ENCODE assay signal across 1 cellular context in the genomic region with DNA sequence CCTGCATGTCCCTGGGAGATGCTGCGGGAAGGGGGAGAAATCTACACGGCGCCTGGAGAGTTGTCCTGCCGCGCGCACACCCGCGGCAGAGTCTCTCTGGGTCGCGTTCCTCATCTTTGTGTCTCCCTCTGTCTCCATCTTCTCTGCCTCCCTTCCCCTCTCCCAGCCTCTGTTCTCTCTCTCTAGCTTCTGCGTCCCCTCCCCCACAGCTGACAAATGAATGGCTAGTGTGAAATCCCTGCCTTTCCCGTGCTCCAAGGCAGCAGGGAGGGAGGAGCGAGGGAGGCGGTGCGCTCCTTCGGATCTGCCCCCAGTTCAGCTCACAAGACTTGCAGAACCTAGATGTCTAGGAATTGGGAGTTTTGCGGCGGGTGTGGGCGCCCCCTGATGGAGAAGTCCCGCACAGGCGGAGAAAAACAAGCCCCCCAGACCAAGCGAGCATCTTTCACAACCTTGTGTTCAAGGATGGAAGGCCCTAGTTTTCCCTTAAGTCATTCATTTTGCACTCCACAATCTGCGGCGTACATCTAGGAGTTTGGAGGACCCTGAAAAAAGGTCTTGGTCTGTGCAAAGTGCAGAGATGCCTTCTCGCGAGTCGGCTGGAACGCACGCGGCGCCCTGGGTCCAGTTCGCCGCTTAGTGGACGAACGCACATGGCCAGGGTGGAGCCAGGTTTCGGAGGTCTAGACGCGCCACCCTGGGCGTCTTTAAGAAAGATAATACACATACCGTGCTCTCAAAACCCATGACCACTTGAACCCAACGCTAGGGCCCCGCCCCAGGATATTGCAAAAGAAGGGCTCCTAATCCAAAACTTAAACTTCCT.
TF ChIP-seq lines count a peak whose summit lies in the region.

No MANE protein-coding gene starts in this region.

TF ChIP-seq in K562, 482 proteins besides CTCF, POLR2A, EP300 and RAD21 (continued from another document and continues in another):
- TF ChIP-seq KDM2B (CRISPR knock-in tag; IDR thresholded peaks at IDR 0.05) = peak; percentile 21; the same call in 1 of the 2 replicates
- TF ChIP-seq, protein P1, sequence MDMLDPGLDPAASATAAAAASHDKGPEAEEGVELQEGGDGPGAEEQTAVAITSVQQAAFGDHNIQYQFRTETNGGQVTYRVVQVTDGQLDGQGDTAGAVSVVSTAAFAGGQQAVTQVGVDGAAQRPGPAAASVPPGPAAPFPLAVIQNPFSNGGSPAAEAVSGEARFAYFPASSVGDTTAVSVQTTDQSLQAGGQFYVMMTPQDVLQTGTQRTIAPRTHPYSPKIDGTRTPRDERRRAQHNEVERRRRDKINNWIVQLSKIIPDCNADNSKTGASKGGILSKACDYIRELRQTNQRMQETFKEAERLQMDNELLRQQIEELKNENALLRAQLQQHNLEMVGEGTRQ (CRISPR knock-in tag; IDR thresholded peaks at IDR 0.05) = no peak
- TF ChIP-seq, protein P2, sequence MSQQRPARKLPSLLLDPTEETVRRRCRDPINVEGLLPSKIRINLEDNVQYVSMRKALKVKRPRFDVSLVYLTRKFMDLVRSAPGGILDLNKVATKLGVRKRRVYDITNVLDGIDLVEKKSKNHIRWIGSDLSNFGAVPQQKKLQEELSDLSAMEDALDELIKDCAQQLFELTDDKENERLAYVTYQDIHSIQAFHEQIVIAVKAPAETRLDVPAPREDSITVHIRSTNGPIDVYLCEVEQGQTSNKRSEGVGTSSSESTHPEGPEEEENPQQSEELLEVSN (IDR thresholded peaks at IDR 0.05; ENCODE audit: borderline replicate concordance in 1 of 2, extremely low read depth in 1 of 2, insufficient read depth in 1 of 2, insufficient read length in 1 of 2, low read depth in 1 of 2, low read length in 1 of 2, poor library complexity in 1 of 2, severe bottlenecking in 1 of 2) = peak in 1 of 2 experiments; percentile 73
- TF ChIP-seq XRCC5 (IDR thresholded peaks at IDR 0.05; ENCODE audit: low read depth, low read length) = peak; percentile 60; the same call in 1 of the 2 replicates
- TF ChIP-seq FOXK2 (conservative IDR thresholded peaks at IDR 0.05 in 1 of 2, IDR thresholded peaks at IDR 0.05 in 1 of 2; ENCODE audit: low read depth in 2 of 2) = peak; percentile 48 to 65; a peak in 3 of 4 replicates
- no peak for TF ChIP-seq NEUROD1 (IDR thresholded peaks at IDR 0.05; ENCODE audit: borderline replicate concordance, low read depth, low read length, partially characterized antibody)
- peak; percentile 44; the same call in 1 of the 2 replicates for TF ChIP-seq CHD2 (IDR thresholded peaks at IDR 0.05; ENCODE audit: low read depth, low read length)
- TF ChIP-seq MAFK (IDR thresholded peaks at IDR 0.05; ENCODE audit: low read length) = no peak
- TF ChIP-seq MYBL2 (IDR thresholded peaks at IDR 0.05; ENCODE audit: low read depth) = 0 out of 2 replicates have a peak, but pooled peaks have one; percentile 18
- TF ChIP-seq MYBL2 (CRISPR knock-in tag; IDR thresholded peaks at IDR 0.05; ENCODE audit: borderline replicate concordance) = no peak
- peak in 1 of 2 experiments; percentile 71; a peak in 2 of 4 replicates for TF ChIP-seq SRF (CRISPR knock-in tag; IDR thresholded peaks at IDR 0.05)
- TF ChIP-seq RNF2 (IDR thresholded peaks at IDR 0.05) = peak; percentile 8; the same call in 1 of the 2 replicates
- TF ChIP-seq, protein P3, sequence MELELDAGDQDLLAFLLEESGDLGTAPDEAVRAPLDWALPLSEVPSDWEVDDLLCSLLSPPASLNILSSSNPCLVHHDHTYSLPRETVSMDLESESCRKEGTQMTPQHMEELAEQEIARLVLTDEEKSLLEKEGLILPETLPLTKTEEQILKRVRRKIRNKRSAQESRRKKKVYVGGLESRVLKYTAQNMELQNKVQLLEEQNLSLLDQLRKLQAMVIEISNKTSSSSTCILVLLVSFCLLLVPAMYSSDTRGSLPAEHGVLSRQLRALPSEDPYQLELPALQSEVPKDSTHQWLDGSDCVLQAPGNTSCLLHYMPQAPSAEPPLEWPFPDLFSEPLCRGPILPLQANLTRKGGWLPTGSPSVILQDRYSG (tag; conservative IDR thresholded peaks at IDR 0.05; ENCODE audit: low read depth) = no peak
- TF ChIP-seq ZNF589 (CRISPR knock-in tag; IDR thresholded peaks at IDR 0.05; ENCODE audit: low read depth) = no peak
- TF ChIP-seq MED1 (CRISPR knock-in tag; IDR thresholded peaks at IDR 0.05; ENCODE audit: borderline replicate concordance) = no peak
- TF ChIP-seq RFX7 (CRISPR knock-in tag; IDR thresholded peaks at IDR 0.05) = no peak
- TF ChIP-seq ZNF121 (CRISPR knock-in tag; conservative IDR thresholded peaks at IDR 0.05) = no peak
- TF ChIP-seq, protein P4, sequence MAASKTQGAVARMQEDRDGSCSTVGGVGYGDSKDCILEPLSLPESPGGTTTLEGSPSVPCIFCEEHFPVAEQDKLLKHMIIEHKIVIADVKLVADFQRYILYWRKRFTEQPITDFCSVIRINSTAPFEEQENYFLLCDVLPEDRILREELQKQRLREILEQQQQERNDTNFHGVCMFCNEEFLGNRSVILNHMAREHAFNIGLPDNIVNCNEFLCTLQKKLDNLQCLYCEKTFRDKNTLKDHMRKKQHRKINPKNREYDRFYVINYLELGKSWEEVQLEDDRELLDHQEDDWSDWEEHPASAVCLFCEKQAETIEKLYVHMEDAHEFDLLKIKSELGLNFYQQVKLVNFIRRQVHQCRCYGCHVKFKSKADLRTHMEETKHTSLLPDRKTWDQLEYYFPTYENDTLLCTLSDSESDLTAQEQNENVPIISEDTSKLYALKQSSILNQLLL (CRISPR knock-in tag; IDR thresholded peaks at IDR 0.05; ENCODE audit: borderline replicate concordance) = no peak
- TF ChIP-seq PHF8 (IDR thresholded peaks at IDR 0.05; ENCODE audit: borderline replicate concordance, low read length) = peak; percentile 17; the same call in 1 of the 2 replicates
- TF ChIP-seq CREB1 (IDR thresholded peaks at IDR 0.05) = no peak
- peak; percentile 38; the same call in 1 of the 2 replicates for TF ChIP-seq CREB1 (CRISPR knock-in tag; IDR thresholded peaks at IDR 0.05)
- TF ChIP-seq MCM3 (IDR thresholded peaks at IDR 0.05) = no peak
- peak; percentile 8 for TF ChIP-seq KDM5B (IDR thresholded peaks at IDR 0.05; ENCODE audit: insufficient replicate concordance, low read depth, low read length)
- TF ChIP-seq, protein P5, sequence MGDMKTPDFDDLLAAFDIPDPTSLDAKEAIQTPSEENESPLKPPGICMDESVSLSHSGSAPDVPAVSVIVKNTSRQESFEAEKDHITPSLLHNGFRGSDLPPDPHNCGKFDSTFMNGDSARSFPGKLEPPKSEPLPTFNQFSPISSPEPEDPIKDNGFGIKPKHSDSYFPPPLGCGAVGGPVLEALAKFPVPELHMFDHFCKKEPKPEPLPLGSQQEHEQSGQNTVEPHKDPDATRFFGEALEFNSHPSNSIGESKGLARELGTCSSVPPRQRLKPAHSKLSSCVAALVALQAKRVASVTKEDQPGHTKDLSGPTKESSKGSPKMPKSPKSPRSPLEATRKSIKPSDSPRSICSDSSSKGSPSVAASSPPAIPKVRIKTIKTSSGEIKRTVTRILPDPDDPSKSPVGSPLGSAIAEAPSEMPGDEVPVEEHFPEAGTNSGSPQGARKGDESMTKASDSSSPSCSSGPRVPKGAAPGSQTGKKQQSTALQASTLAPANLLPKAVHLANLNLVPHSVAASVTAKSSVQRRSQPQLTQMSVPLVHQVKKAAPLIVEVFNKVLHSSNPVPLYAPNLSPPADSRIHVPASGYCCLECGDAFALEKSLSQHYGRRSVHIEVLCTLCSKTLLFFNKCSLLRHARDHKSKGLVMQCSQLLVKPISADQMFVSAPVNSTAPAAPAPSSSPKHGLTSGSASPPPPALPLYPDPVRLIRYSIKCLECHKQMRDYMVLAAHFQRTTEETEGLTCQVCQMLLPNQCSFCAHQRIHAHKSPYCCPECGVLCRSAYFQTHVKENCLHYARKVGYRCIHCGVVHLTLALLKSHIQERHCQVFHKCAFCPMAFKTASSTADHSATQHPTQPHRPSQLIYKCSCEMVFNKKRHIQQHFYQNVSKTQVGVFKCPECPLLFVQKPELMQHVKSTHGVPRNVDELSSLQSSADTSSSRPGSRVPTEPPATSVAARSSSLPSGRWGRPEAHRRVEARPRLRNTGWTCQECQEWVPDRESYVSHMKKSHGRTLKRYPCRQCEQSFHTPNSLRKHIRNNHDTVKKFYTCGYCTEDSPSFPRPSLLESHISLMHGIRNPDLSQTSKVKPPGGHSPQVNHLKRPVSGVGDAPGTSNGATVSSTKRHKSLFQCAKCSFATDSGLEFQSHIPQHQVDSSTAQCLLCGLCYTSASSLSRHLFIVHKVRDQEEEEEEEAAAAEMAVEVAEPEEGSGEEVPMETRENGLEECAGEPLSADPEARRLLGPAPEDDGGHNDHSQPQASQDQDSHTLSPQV (IDR thresholded peaks at IDR 0.05) = no peak
- no peak for TF ChIP-seq NFRKB (IDR thresholded peaks at IDR 0.05; ENCODE audit: low read depth)
- TF ChIP-seq ELF2 (CRISPR knock-in tag; IDR thresholded peaks at IDR 0.05) = no peak
- TF ChIP-seq, protein P6, sequence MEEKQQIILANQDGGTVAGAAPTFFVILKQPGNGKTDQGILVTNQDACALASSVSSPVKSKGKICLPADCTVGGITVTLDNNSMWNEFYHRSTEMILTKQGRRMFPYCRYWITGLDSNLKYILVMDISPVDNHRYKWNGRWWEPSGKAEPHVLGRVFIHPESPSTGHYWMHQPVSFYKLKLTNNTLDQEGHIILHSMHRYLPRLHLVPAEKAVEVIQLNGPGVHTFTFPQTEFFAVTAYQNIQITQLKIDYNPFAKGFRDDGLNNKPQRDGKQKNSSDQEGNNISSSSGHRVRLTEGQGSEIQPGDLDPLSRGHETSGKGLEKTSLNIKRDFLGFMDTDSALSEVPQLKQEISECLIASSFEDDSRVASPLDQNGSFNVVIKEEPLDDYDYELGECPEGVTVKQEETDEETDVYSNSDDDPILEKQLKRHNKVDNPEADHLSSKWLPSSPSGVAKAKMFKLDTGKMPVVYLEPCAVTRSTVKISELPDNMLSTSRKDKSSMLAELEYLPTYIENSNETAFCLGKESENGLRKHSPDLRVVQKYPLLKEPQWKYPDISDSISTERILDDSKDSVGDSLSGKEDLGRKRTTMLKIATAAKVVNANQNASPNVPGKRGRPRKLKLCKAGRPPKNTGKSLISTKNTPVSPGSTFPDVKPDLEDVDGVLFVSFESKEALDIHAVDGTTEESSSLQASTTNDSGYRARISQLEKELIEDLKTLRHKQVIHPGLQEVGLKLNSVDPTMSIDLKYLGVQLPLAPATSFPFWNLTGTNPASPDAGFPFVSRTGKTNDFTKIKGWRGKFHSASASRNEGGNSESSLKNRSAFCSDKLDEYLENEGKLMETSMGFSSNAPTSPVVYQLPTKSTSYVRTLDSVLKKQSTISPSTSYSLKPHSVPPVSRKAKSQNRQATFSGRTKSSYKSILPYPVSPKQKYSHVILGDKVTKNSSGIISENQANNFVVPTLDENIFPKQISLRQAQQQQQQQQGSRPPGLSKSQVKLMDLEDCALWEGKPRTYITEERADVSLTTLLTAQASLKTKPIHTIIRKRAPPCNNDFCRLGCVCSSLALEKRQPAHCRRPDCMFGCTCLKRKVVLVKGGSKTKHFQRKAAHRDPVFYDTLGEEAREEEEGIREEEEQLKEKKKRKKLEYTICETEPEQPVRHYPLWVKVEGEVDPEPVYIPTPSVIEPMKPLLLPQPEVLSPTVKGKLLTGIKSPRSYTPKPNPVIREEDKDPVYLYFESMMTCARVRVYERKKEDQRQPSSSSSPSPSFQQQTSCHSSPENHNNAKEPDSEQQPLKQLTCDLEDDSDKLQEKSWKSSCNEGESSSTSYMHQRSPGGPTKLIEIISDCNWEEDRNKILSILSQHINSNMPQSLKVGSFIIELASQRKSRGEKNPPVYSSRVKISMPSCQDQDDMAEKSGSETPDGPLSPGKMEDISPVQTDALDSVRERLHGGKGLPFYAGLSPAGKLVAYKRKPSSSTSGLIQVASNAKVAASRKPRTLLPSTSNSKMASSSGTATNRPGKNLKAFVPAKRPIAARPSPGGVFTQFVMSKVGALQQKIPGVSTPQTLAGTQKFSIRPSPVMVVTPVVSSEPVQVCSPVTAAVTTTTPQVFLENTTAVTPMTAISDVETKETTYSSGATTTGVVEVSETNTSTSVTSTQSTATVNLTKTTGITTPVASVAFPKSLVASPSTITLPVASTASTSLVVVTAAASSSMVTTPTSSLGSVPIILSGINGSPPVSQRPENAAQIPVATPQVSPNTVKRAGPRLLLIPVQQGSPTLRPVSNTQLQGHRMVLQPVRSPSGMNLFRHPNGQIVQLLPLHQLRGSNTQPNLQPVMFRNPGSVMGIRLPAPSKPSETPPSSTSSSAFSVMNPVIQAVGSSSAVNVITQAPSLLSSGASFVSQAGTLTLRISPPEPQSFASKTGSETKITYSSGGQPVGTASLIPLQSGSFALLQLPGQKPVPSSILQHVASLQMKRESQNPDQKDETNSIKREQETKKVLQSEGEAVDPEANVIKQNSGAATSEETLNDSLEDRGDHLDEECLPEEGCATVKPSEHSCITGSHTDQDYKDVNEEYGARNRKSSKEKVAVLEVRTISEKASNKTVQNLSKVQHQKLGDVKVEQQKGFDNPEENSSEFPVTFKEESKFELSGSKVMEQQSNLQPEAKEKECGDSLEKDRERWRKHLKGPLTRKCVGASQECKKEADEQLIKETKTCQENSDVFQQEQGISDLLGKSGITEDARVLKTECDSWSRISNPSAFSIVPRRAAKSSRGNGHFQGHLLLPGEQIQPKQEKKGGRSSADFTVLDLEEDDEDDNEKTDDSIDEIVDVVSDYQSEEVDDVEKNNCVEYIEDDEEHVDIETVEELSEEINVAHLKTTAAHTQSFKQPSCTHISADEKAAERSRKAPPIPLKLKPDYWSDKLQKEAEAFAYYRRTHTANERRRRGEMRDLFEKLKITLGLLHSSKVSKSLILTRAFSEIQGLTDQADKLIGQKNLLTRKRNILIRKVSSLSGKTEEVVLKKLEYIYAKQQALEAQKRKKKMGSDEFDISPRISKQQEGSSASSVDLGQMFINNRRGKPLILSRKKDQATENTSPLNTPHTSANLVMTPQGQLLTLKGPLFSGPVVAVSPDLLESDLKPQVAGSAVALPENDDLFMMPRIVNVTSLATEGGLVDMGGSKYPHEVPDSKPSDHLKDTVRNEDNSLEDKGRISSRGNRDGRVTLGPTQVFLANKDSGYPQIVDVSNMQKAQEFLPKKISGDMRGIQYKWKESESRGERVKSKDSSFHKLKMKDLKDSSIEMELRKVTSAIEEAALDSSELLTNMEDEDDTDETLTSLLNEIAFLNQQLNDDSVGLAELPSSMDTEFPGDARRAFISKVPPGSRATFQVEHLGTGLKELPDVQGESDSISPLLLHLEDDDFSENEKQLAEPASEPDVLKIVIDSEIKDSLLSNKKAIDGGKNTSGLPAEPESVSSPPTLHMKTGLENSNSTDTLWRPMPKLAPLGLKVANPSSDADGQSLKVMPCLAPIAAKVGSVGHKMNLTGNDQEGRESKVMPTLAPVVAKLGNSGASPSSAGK (IDR thresholded peaks at IDR 0.05) = peak; percentile 70
- TF ChIP-seq POLR3A (IDR thresholded peaks at IDR 0.05; ENCODE audit: borderline replicate concordance, extremely low read depth, insufficient read depth, insufficient read length) = no peak
- TF ChIP-seq, protein P7, sequence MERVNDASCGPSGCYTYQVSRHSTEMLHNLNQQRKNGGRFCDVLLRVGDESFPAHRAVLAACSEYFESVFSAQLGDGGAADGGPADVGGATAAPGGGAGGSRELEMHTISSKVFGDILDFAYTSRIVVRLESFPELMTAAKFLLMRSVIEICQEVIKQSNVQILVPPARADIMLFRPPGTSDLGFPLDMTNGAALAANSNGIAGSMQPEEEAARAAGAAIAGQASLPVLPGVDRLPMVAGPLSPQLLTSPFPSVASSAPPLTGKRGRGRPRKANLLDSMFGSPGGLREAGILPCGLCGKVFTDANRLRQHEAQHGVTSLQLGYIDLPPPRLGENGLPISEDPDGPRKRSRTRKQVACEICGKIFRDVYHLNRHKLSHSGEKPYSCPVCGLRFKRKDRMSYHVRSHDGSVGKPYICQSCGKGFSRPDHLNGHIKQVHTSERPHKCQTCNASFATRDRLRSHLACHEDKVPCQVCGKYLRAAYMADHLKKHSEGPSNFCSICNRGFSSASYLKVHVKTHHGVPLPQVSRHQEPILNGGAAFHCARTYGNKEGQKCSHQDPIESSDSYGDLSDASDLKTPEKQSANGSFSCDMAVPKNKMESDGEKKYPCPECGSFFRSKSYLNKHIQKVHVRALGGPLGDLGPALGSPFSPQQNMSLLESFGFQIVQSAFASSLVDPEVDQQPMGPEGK (CRISPR knock-in tag; IDR thresholded peaks at IDR 0.05; ENCODE audit: borderline replicate concordance) = no peak
- no peak for TF ChIP-seq HDAC8 (tag; IDR thresholded peaks at IDR 0.05)
- TF ChIP-seq SNIP1 (IDR thresholded peaks at IDR 0.05; ENCODE audit: low read depth) = no peak
